Comparison of ENCODE assay signal across 8 cellular contexts in genomic region chr19:56367829-56368711, GRCh38. TPM values are rescaled to one million over a fixed set of nuclear protein-coding genes. Genes with fewer than 3 reads are reported as not detected.
DNase-seq lines count a peak whose midpoint lies in the region; ATAC-seq and TF ChIP-seq lines count a peak whose summit lies in the region.

No MANE protein-coding gene starts in this region.

- TF ChIP-seq EP300 in stomach (IDR thresholded peaks at IDR 0.05) = no peak

- no peak for TF ChIP-seq CTCF in neutrophil (IDR thresholded peaks at IDR 0.05)
- TF ChIP-seq CTCF in stomach (IDR thresholded peaks at IDR 0.05) = no peak

- DNase-seq in SK-N-DZ (ENCODE audit: low spot score) = peak; percentile 94
- peak; percentile 78 for DNase-seq in glomerular endothelial cell (ENCODE audit: extremely low read depth, low read depth, low spot score)
- peak; percentile 85 for DNase-seq in stomach

- peak overlapping the region; percentile 93 for H3K9ac ChIP-seq in HUES64 (ENCODE audit: low read depth, low read length)

- H3K4me1 ChIP-seq in HUES64 (ENCODE audit: insufficient read depth, low read length) (0 out of 2 replicates have a peak, but pooled peaks cover 7% of the 10 kb centered on the region), neutrophil (ENCODE audit: control insufficient read depth in 1 of 2, insufficient read depth in 1 of 2, low read depth in 1 of 2, low read length in 1 of 2) (peaks cover 11 to 16% of the 10 kb centered on the region in 2 experiments), stomach (peaks cover 9 to 25% (median 15%) of the 10 kb centered on the region in 4 donors)

- peaks cover 29% of the 10 kb centered on the region for H3K4me1 Mint-ChIP-seq in activated naive CD8-positive, alpha-beta T cell (ENCODE audit: low read depth)

- peak overlapping the region; percentile 92 for H3K4me3 Mint-ChIP-seq in activated naive CD8-positive, alpha-beta T cell

- H3K36me3 ChIP-seq in HUES64 (ENCODE audit: insufficient read depth, low read length) (peaks cover 36% of the 10 kb centered on the region), neutrophil (no peaks in the 10 kb centered on the region), stomach (peaks cover 0 to 41% (median 22%) of the 10 kb centered on the region in 4 donors)

- H3K27me3 Mint-ChIP-seq in activated naive CD8-positive, alpha-beta T cell = no peaks in the 10 kb centered on the region

- no peaks in the 10 kb centered on the region for H3K27me3 ChIP-seq in HUES64 (ENCODE audit: insufficient read depth, low read length)
- no peaks in the 10 kb centered on the region for H3K27me3 ChIP-seq in neutrophil
- H3K27me3 ChIP-seq in stomach = no peaks in the 10 kb centered on the region

- H3K9me3 Mint-ChIP-seq in activated naive CD8-positive, alpha-beta T cell (ENCODE audit: low read depth) = peaks cover 30% of the 10 kb centered on the region

- H3K9me3 ChIP-seq in HUES64 (ENCODE audit: insufficient read depth, low read depth, low read length) (peaks cover 13% of the 10 kb centered on the region), neutrophil (no peaks in the 10 kb centered on the region), stomach (peaks cover 0 to 62% (median 32%) of the 10 kb centered on the region in 4 donors)

- peak overlapping the region; percentile 88 for H3K27ac Mint-ChIP-seq in activated naive CD8-positive, alpha-beta T cell

- peak overlapping the region; percentile 90 for H3K4me3 ChIP-seq in HUES64 (ENCODE audit: low read length)
- peak overlapping the region; percentile 66 to 72 for H3K4me3 ChIP-seq in neutrophil (ENCODE audit: low read depth in 1 of 2, low read length in 1 of 2)
- peak overlapping the region; percentile 59 to 65 (median 63) for H3K4me3 ChIP-seq in stomach

- WGBS in HUES64 = 12% methylated on average over 65 of the region's 65 CpGs
- 6 to 13% (median 8%) methylated on average over 37 to 65 of the region's 65 CpGs for WGBS in stomach, 5 donors

- peak; percentile 74 for ATAC-seq in GM18519 (IDR thresholded peaks at IDR 0.05; ENCODE audit: low FRiP score, unreplicated experiment)
- ATAC-seq in GM18520 (IDR thresholded peaks at IDR 0.05; ENCODE audit: unreplicated experiment) = no peak

- no peak for TF ChIP-seq POLR2A in stomach (IDR thresholded peaks at IDR 0.05)

- H3K27ac ChIP-seq in HUES64 (ENCODE audit: low read depth, low read length) (peak overlapping the region; percentile 86), neutrophil (peak overlapping the region; percentile 55), stomach (peak overlapping the region; percentile 34 to 92 (median 84))

- H3K36me3 Mint-ChIP-seq in activated naive CD8-positive, alpha-beta T cell = peaks cover 40% of the 10 kb centered on the region

- intact Hi-C loops in stomach (cut with DNase I; ENCODE audit: low total_unique reads) = no loop called here

RNA-seq across cellular contexts. Expression of gene ZNF582, which starts 25.3 kb away (rescaled TPM):
- 2.9 TPM for polyA plus RNA-seq in HUES64 (2013, experiment 1 of 2)
- 2.7 TPM for polyA plus RNA-seq in HUES64 (2013, experiment 2 of 2)
- 0.71 and 4.2 TPM in 2 replicates for polyA plus RNA-seq in SK-N-DZ (2014; cell fraction: cytosol; rRNA removed)
- polyA plus RNA-seq in SK-N-DZ (2014; cell fraction: nucleus; rRNA removed) = 2.4 and 2.7 TPM in 2 replicates
- total RNA-seq in glomerular endothelial cell (1.2 and 4.0 TPM in 2 replicates), stomach (1 to 10 TPM in 2 of 5 donors, not detected in 3; 1.2 to 4.2 TPM)
- polyA plus RNA-seq in stomach = 1 to 10 TPM; 2.3 to 2.6 (median 2.5) TPM

RNA-seq across cellular contexts. Expression of gene ZNF583, which starts 36.1 kb away (rescaled TPM):
- 2.4 TPM for polyA plus RNA-seq in HUES64 (2013, experiment 1 of 2)
- polyA plus RNA-seq in HUES64 (2013, experiment 2 of 2) = 2.3 TPM
- 2.4 and 4.9 TPM in 2 replicates for polyA plus RNA-seq in SK-N-DZ (2014; cell fraction: cytosol; rRNA removed)
- 2.1 and 8.3 TPM in 2 replicates for polyA plus RNA-seq in SK-N-DZ (2014; cell fraction: nucleus; rRNA removed)
- total RNA-seq in glomerular endothelial cell (1.9 and 6.4 TPM in 2 replicates), stomach (10 to 100 TPM in 1 of 5 donors, 1 to 10 TPM in 2, under 1 TPM in 1, not detected in 1; 0.45 to 13.0 (median 5.7) TPM)
- polyA plus RNA-seq in stomach = 1 to 10 TPM in 2 of 3 donors, under 1 TPM in 1; 0.75 to 3.4 (median 1.3) TPM

RNA-seq across cellular contexts. Expression of gene ZSCAN5A, which starts 53.4 kb away (rescaled TPM):
- 7.4 TPM for polyA plus RNA-seq in HUES64 (2013, experiment 1 of 2)
- polyA plus RNA-seq in HUES64 (2013, experiment 2 of 2) = 7.7 TPM
- polyA plus RNA-seq in SK-N-DZ (2014; cell fraction: cytosol; rRNA removed) = 2.2 and 3.2 TPM in 2 replicates
- polyA plus RNA-seq in SK-N-DZ (2014; cell fraction: nucleus; rRNA removed) = 2.8 and 4.7 TPM in 2 replicates
- 4.0 and 4.1 TPM in 2 replicates for total RNA-seq in glomerular endothelial cell
- 10 to 100 TPM in 2 of 5 donors, 1 to 10 TPM in 1, under 1 TPM in 1, not detected in 1; 0.89 to 21.6 (median 8.3) TPM for total RNA-seq in stomach
- polyA plus RNA-seq in stomach = 1 to 10 TPM; 2.4 to 4.5 (median 3.7) TPM
